ENCODE assay signal across 27 cellular contexts in the genomic region with DNA sequence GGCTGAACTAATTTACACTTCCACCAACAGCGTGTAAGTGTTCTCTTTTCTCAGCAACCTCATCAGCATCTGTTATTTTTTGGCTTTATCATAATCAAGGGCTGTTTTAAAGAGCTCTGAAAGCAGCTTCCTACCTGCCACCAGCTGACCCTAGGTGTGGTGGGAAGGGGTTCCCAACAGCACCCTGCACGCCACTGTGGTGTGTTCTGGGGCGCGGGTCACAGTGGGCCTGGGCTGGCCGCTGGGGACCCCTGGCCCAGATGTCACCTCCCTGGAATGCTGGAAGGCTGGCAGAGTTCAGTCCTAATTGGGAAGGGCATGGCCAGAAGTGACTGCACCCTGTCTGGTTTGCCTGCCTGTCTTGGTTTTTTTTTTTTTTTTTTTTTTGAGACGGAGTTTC.
"Had no signal": no experiment of that assay in that cellular context is flagged by ENCODE, and none has a peak within 500 bp of the region (broad histone marks: within the 10 kb centered on the region; RNA-seq: fewer than 3 reads in every experiment).

No MANE protein-coding gene starts in this region.

- H3K9me3 Mint-ChIP-seq: natural killer cell; stimulated activated effector memory CD8-positive, alpha-beta T cell treated with anti-CD3 and anti-CD28 coated beads, Interleukin-12 subunit alpha, Interleukin-12 subunit beta, amount 100 ng/mL, for 72 hours; stimulated activated naive CD8-positive, alpha-beta T cell treated with anti-CD3 and anti-CD28 coated beads, Interleukin-15, Interleukin-2, amounts not matched to agents 100 ng/mL and 50 ng/mL, for 24 hours had no signal

- H3K36me3 ChIP-seq: left ventricle myocardium inferior, pancreas, prostate gland, tibial nerve, vagina had no signal

- H3K9me3 ChIP-seq: pancreas, prostate gland, tibial nerve, vagina had no signal

- H3K4me3 ChIP-seq: left ventricle myocardium inferior, lung, pancreas, prostate gland, skin epidermis, tibial nerve, vagina had no signal

- DNase-seq: hippocampal formation; kidney; left ventricle myocardium inferior; mesendoderm; naive B cell; natural killer cell; nephron progenitor cell; nucleus accumbens; pancreas; posterior cingulate gyrus; retina; right cardiac atrium; stimulated activated CD4-positive, alpha-beta T cell treated with anti-CD3 and anti-CD28 coated beads, Interleukin-12 subunit alpha, Interleukin-12 subunit beta, amount 100 ng/mL, for 4 hours; stimulated activated CD4-positive, alpha-beta T cell treated with anti-CD3 and anti-CD28 coated beads, Interleukin-15, amount 100 ng/mL, for 24 hours; stimulated activated CD4-positive, alpha-beta T cell treated with anti-CD3 and anti-CD28 coated beads, Interleukin-4, amount 100 ng/mL, for 24 hours; stimulated activated naive CD4-positive, alpha-beta T cell; substantia nigra had no signal

- H3K27ac ChIP-seq: left ventricle myocardium inferior, pancreas, prostate gland, tibial nerve, vagina had no signal

- H3K4me3 Mint-ChIP-seq: mesothelial cell of epicardium; naive B cell; natural killer cell; nephron progenitor cell; stimulated activated effector memory CD8-positive, alpha-beta T cell treated with anti-CD3 and anti-CD28 coated beads, Interleukin-12 subunit alpha, Interleukin-12 subunit beta, amount 100 ng/mL, for 72 hours; stimulated activated naive CD8-positive, alpha-beta T cell treated with anti-CD3 and anti-CD28 coated beads, Interleukin-15, Interleukin-2, amounts not matched to agents 100 ng/mL and 50 ng/mL, for 24 hours; type B pancreatic cell had no signal

- H3K4me1 ChIP-seq: left ventricle myocardium inferior, pancreas, prostate gland had no signal

- H3K36me3 Mint-ChIP-seq: mesothelial cell of epicardium; natural killer cell; stimulated activated effector memory CD8-positive, alpha-beta T cell treated with anti-CD3 and anti-CD28 coated beads, Interleukin-12 subunit alpha, Interleukin-12 subunit beta, amount 100 ng/mL, for 72 hours had no signal

- FAIRE-seq: islet of Langerhans, kidney, pancreas had no signal

- H3K27ac Mint-ChIP-seq: mesothelial cell of epicardium; naive B cell; natural killer cell; nephron progenitor cell; stimulated activated effector memory CD8-positive, alpha-beta T cell treated with anti-CD3 and anti-CD28 coated beads, Interleukin-12 subunit alpha, Interleukin-12 subunit beta, amount 100 ng/mL, for 72 hours; stimulated activated naive CD8-positive, alpha-beta T cell treated with anti-CD3 and anti-CD28 coated beads, Interleukin-15, Interleukin-2, amounts not matched to agents 100 ng/mL and 50 ng/mL, for 24 hours; type B pancreatic cell had no signal

- H3K27me3 ChIP-seq: pancreas, tibial nerve, vagina had no signal

- H3K4me1 Mint-ChIP-seq: naive B cell; stimulated activated effector memory CD8-positive, alpha-beta T cell treated with anti-CD3 and anti-CD28 coated beads, Interleukin-12 subunit alpha, Interleukin-12 subunit beta, amount 100 ng/mL, for 72 hours had no signal
